ENCODE assay signal across 34 cellular contexts in the genomic region with DNA sequence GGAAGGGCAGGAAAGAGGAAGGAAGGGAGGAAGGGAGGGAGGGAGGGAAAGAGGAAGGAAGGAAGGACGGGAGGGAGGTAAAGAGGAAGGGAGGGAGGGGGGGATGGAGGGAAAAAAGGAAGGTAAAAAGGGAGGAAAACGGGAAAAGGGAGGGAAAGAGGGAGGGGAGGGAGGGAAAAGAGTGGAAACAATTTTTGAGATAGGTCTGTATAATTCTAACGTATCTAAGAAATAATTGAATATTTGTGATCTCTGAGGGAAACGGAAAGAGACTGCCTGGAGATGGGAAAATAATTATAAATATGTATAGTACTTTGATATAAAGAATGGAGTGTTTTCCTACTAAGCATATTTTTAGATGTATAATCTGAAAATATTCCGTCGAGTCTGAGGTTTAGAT.
"Had no signal": no experiment of that assay in that cellular context is flagged by ENCODE, and none has a peak within 500 bp of the region (broad histone marks: within the 10 kb centered on the region; RNA-seq: fewer than 3 reads in every experiment).

No MANE protein-coding gene starts in this region.

- DNase-seq: Kasumi-1, MG63, MM.1S, NCI-H1048, NCI-H1092, NCI-H1092 treated with DMSO at 0.1 percent for 48 hours, NCI-H1105, NCI-H1105 treated with DMSO at 0.1 percent for 48 hours, NCI-H1417, NCI-H1417 treated with DMSO at 0.1 percent for 48 hours, NCI-H1436, NCI-H1436 treated with DMSO at 0.1 percent for 48 hours, NCI-H146, NCI-H1694, NCI-H1694 treated with DMSO at 0.1 percent for 48 hours, NCI-H187, NCI-H187 treated with DMSO at 0.1 percent for 48 hours, NCI-H1930, NCI-H2029, NCI-H2029 treated with DMSO at 0.1 percent for 48 hours, NCI-H2081, NCI-H2081 treated with DMSO at 0.1 percent for 48 hours, NCI-H2107, NCI-H2171, NCI-H2171 treated with DMSO at 0.1 percent for 48 hours, NCI-H2227 treated with DMSO at 0.1 percent for 48 hours, NCI-H226, NCI-H345, NCI-H446, NCI-H446 treated with DMSO at 0.1 percent for 48 hours, NCI-H510A, NCI-H510A treated with DMSO at 0.1 percent for 48 hours, NCI-H524, NCI-H524 treated with DMSO at 0.1 percent for 48 hours had no signal

- H3K9me3 ChIP-seq: MG63 had no signal

- H3K36me3 ChIP-seq: MG63 had no signal

- H3K27me3 ChIP-seq: MG63 had no signal

- H3K4me3 ChIP-seq: MG63 had no signal
